In the genomic region with DNA sequence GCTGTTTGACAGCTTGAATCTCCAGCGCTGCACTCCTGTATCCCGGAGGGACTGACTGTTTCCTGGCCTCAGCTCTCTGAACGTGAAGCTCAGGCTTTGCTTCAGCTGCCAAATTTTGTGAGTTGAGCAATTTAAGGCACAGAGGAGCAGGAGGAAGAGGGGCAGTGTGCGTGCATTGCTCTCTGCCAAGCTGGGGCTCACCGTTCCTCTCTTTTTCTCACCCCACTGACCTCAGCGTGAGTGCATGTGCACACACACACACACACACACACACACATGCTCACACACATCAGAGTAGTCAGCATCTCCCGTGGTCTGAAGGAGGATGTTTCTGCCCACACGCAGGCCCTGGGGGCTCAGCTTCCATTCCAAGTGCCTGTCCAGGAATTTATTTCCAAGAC, we compare ENCODE assay signal across 12 cellular contexts. TPM values are rescaled to one million over a fixed set of nuclear protein-coding genes. Genes with fewer than 3 reads are reported as not detected.
DNase-seq lines count a peak whose midpoint lies in the region; ATAC-seq and TF ChIP-seq lines count a peak whose summit lies in the region.
"Had no signal": no experiment of that assay in that cellular context is flagged by ENCODE, and none has a peak within 500 bp of the region (broad histone marks: within the 10 kb centered on the region; RNA-seq: fewer than 3 reads in every experiment).

No MANE protein-coding gene starts in this region.

- H3K9me3 ChIP-seq in Peyer's patch: no peaks in the 10 kb centered on the region

- TF ChIP-seq CTCF in AG09319 (IDR thresholded peaks at IDR 0.05; ENCODE audit: low read depth, low read length) (no peak), Peyer's patch (IDR thresholded peaks at IDR 0.05) (no peak), omental fat pad (IDR thresholded peaks at IDR 0.05) (no peak)

- intact Hi-C loops in activated naive CD4-positive, alpha-beta T cell treated with anti-CD3 and anti-CD28 coated beads for 36 hours (cut with micrococcal nuclease): no loop called here

- no peaks in the 10 kb centered on the region for H3K27me3 Mint-ChIP-seq in activated naive CD4-positive, alpha-beta T cell treated with anti-CD3 and anti-CD28 coated beads for 36 hours (ENCODE audit: low read depth)
- H3K27me3 Mint-ChIP-seq: CD4-positive, CD25-positive, alpha-beta regulatory T cell had no signal

- H3K36me3 Mint-ChIP-seq in activated naive CD4-positive, alpha-beta T cell treated with anti-CD3 and anti-CD28 coated beads for 36 hours (ENCODE audit: low read depth): no peaks in the 10 kb centered on the region
- H3K36me3 Mint-ChIP-seq: CD4-positive, CD25-positive, alpha-beta regulatory T cell; type B pancreatic cell had no signal

- DNase-seq in AG09319 (ENCODE audit: extremely low read depth, low read depth) (peak; percentile 99), Peyer's patch (no peak), fibroblast of the conjunctiva (ENCODE audit: low read depth) (peak; percentile 88), omental fat pad (ENCODE audit: low spot score) (no peak)
- no peak for DNase-seq in activated naive CD4-positive, alpha-beta T cell treated with anti-CD3 and anti-CD28 coated beads for 36 hours
- DNase-seq: CD4-positive, CD25-positive, alpha-beta regulatory T cell; NCI-H2081 had no signal

- no peaks in the 10 kb centered on the region for H3K9me3 Mint-ChIP-seq in activated naive CD4-positive, alpha-beta T cell treated with anti-CD3 and anti-CD28 coated beads for 36 hours
- H3K9me3 Mint-ChIP-seq: activated T-helper 2 cell treated with anti-CD3 and anti-CD28 coated beads, Interferon-gamma antibody, Interleukin-2, Interleukin-4, amounts not matched to agents 10 μg/mL and 5 μg/mL and 100 μg/mL, durations not matched to agents 14 hours and 24 hours and 36 hours; type B pancreatic cell had no signal

- peaks cover 0 to 16% (median 0%) of the 10 kb centered on the region in 4 donors for H3K4me1 ChIP-seq in Peyer's patch

- peaks cover 15% of the 10 kb centered on the region for H3K4me1 Mint-ChIP-seq in activated naive CD4-positive, alpha-beta T cell treated with anti-CD3 and anti-CD28 coated beads for 36 hours (ENCODE audit: low read depth)
- H3K4me1 Mint-ChIP-seq: CD4-positive, CD25-positive, alpha-beta regulatory T cell had no signal

- H3K4me3 Mint-ChIP-seq in activated naive CD4-positive, alpha-beta T cell treated with anti-CD3 and anti-CD28 coated beads for 36 hours: no peak overlapping the region
- H3K4me3 Mint-ChIP-seq: CD4-positive, CD25-positive, alpha-beta regulatory T cell; type B pancreatic cell had no signal

- no peaks in the 10 kb centered on the region for H3K36me3 ChIP-seq in Peyer's patch

- no peak overlapping the region for H3K4me3 ChIP-seq in Peyer's patch

- CTCF ChIA-PET in activated naive CD4-positive, alpha-beta T cell treated with anti-CD3 and anti-CD28 coated beads for 36 hours (lab: Charles Lee): interaction anchor here (1.1 kb wide), 1 partner anchor 98 kb away, joined by 3 read pairs; no protein-coding TSS in a partner anchor

- no peak overlapping the region for H3K27ac Mint-ChIP-seq in activated naive CD4-positive, alpha-beta T cell treated with anti-CD3 and anti-CD28 coated beads for 36 hours
- H3K27ac Mint-ChIP-seq: activated T-helper 2 cell treated with anti-CD3 and anti-CD28 coated beads, Interferon-gamma antibody, Interleukin-2, Interleukin-4, amounts not matched to agents 10 μg/mL and 5 μg/mL and 100 μg/mL, durations not matched to agents 14 hours and 24 hours and 36 hours; CD4-positive, CD25-positive, alpha-beta regulatory T cell; type B pancreatic cell had no signal

- no peak for TF ChIP-seq POLR2A in Peyer's patch (IDR thresholded peaks at IDR 0.05)

- H3K27me3 ChIP-seq in Peyer's patch: no peaks in the 10 kb centered on the region

- H3K27ac ChIP-seq in Peyer's patch: peak overlapping the region in 3 of 4 donors; percentile 13 to 59 (median 55)

- ATAC-seq in omental fat pad (ENCODE audit: low FRiP score): peak; percentile 73
- no peak for ATAC-seq in HG03565 (IDR thresholded peaks at IDR 0.05; ENCODE audit: unreplicated experiment)
- ATAC-seq in GM21825 (IDR thresholded peaks at IDR 0.05; ENCODE audit: unreplicated experiment): no peak
- no peak for ATAC-seq in GM19023 (IDR thresholded peaks at IDR 0.05; ENCODE audit: unreplicated experiment)

RNA-seq across cellular contexts. Expression of gene BDKRB2, which starts 27.8 kb away (rescaled TPM):
- total RNA-seq in Peyer's patch: 10 to 100 TPM; 12.4 to 18.9 (median 16.9) TPM
- total RNA-seq in omental fat pad: 10 to 100 TPM in 3 of 4 donors, 1 to 10 TPM in 1; 4.0 to 28.0 (median 12.1) TPM
- total RNA-seq in activated naive CD4-positive, alpha-beta T cell treated with anti-CD3 and anti-CD28 coated beads for 36 hours: under 1 TPM; 0.10 TPM
- total RNA-seq: activated T-helper 2 cell treated with anti-CD3 and anti-CD28 coated beads, Interferon-gamma antibody, Interleukin-2, Interleukin-4, amounts not matched to agents 10 μg/mL and 5 μg/mL and 100 μg/mL, durations not matched to agents 14 hours and 24 hours and 36 hours; CD4-positive, CD25-positive, alpha-beta regulatory T cell had no signal

Comparison
In these comparisons a context has a peak if more than half of its experiments do, and no peak if none do; other contexts are left out.
1. DNase-seq: peak in AG09319 (single experiment) and fibroblast of the conjunctiva (single experiment); none in Peyer's patch (0 of 3), omental fat pad (single experiment) and activated naive CD4-positive, alpha-beta T cell treated with anti-CD3 and anti-CD28 coated beads for 36 hours (single experiment).
2. RNA of gene BDKRB2, which starts 27.8 kb away (total RNA-seq): 12.4 to 18.9 TPM in Peyer's patch and 4.0 to 28.0 TPM in omental fat pad; 0.10 TPM in activated naive CD4-positive, alpha-beta T cell treated with anti-CD3 and anti-CD28 coated beads for 36 hours; every median in the first group is over 4 times any median in the second.